8 cellular contexts compared by ENCODE assay signal in the genomic region with DNA sequence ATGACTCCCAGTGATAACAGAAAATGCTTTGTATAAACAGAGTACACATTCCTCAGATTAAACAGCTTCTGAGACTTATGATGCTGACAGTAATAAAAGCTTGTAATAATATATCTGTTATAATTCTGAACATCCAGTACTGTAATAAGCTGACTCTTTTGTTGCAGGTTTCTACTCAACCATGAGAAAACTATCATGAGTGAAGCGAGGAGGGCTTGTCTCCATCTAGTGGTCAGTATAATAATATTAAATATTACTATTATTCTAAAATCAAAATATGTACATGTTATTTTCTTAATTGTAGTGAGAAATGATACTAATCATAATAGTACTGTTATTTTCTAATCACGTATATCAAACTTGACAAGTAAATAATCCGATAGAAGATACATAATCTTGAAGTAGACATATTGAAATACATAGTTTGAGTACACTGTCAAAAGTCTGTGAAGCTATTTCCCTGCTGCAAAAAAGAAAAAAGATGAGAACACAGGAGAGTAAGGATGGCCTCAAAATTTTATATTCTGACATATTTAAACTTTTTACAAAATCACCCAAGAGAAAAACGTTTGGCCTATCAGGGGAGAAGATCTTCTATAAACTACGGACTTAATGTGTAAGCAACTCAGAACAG.
DNase-seq lines count a peak whose midpoint lies in the region; ATAC-seq, FAIRE-seq and TF ChIP-seq lines count a peak whose summit lies in the region.

No MANE protein-coding gene starts in this region.

- no peaks in the 10 kb centered on the region for H4K20me1 ChIP-seq in GM12878 (ENCODE audit: control insufficient read depth, insufficient read depth)

- RAD21 ChIA-PET in GM12878 (lab: Charles Lee; ENCODE audit: unreplicated experiment), result interaction anchor here (0.6 to 2.3 kb wide), 3 partner anchors 114 to 303 kb away, joined by 4 to 11 read pairs (median 5); no protein-coding TSS in a partner anchor

- no peak overlapping the region for H2AFZ ChIP-seq in GM12878 (ENCODE audit: control insufficient read depth, low read depth, low read length)

- CTCF ChIA-PET in GM12878 (lab: Yijun Ruan, JAX), result interaction anchor here (0.6 to 4.2 kb wide), 11 partner anchors 10 to 753 kb away, joined by 3 to 36 read pairs (median 4); no protein-coding TSS in a partner anchor

- SMC1A ChIA-PET in GM12878 (lab: Charles Lee; ENCODE audit: uncharacterized antibody, unreplicated experiment), result interaction anchor here (1.4 to 2.7 kb wide), 2 partner anchors 295 to 302 kb away, joined by 7 to 14 read pairs; no protein-coding TSS in a partner anchor

- in situ Hi-C loops in GM12878 (cut with MboI), result no loop called here

- POLR2A ChIA-PET in GM12878 (lab: Charles Lee), result no interaction called here

- intact Hi-C loops in GM12878 (cut with micrococcal nuclease; ENCODE audit: unreplicated experiment) (loop anchor here (2.0 kb wide), 2 partner anchors 293 to 303 kb away; no protein-coding TSS in a partner anchor), right lobe of liver (cut with DNase I) (no loop called here)

- peak; percentile 46; the same call in 1 of the 3 replicates for ATAC-seq in GM12878
- peak; percentile 41 to 60 (median 52) for ATAC-seq in right lobe of liver
- ATAC-seq in HG02840 (IDR thresholded peaks at IDR 0.05; ENCODE audit: low FRiP score, unreplicated experiment), result no peak
- ATAC-seq in HG03442 (IDR thresholded peaks at IDR 0.05; ENCODE audit: unreplicated experiment), result no peak

- WGBS in GM12878 (ENCODE audit: insufficient coverage, insufficient replicate concordance, low lambda C conversion rate, missing lambda C conversion rate), result 12% methylated on average over 5 of the region's 5 CpGs
- 22% methylated on average over 5 of the region's 5 CpGs for WGBS in right lobe of liver (ENCODE audit: insufficient coverage, low coverage, low lambda C conversion rate, missing lambda C conversion rate)

- H3K9ac ChIP-seq in GM12878 (ENCODE audit: control insufficient read depth, insufficient read depth, low read length), result no peak overlapping the region

- peak; percentile 52 for TF ChIP-seq RAD21 in GM12878 (IDR thresholded peaks at IDR 0.05; ENCODE audit: insufficient read depth, low read depth, low read length)

- no peak overlapping the region for H3K27ac ChIP-seq in GM12878 (ENCODE audit: control insufficient read depth, insufficient read depth)
- H3K27ac ChIP-seq in right lobe of liver, result no peak overlapping the region

- H3K36me3 ChIP-seq in GM12878 (ENCODE audit: control insufficient read depth in 2 of 2, insufficient read depth in 2 of 2, low read length in 1 of 2), result no peaks in the 10 kb centered on the region
- no peaks in the 10 kb centered on the region for H3K36me3 ChIP-seq in right lobe of liver

- peak; percentile 44 for TF ChIP-seq CTCF in LNCAP (IDR thresholded peaks at IDR 0.05)
- peak; percentile 12 to 33 (median 20); a peak in 4 of 6 replicates for TF ChIP-seq CTCF in GM12878 (IDR thresholded peaks at IDR 0.05 in 2 of 3, conservative IDR thresholded peaks at IDR 0.05 in 1 of 3; ENCODE audit: control insufficient read depth in 2 of 3, extremely low read depth in 1 of 3, insufficient read depth in 1 of 3, low read depth in 3 of 3, low read length in 3 of 3)
- TF ChIP-seq CTCF in right lobe of liver (IDR thresholded peaks at IDR 0.05), result peak; percentile 40 to 68 (median 63)

- FAIRE-seq in GM12878 (lab: Jason Lieb, UNC), result peak; percentile 31

- no peaks in the 10 kb centered on the region for H3K79me2 ChIP-seq in GM12878 (ENCODE audit: control insufficient read depth, insufficient read depth, low read length)

- H3K4me3 ChIP-seq in GM12878, result no peak overlapping the region
- no peak overlapping the region for H3K4me3 ChIP-seq in right lobe of liver

- no peaks in the 10 kb centered on the region for H3K9me3 ChIP-seq in GM12878 (replicated peaks; ENCODE audit: control insufficient read depth, insufficient read depth, low read length)
- H3K9me3 ChIP-seq in right lobe of liver, result no peaks in the 10 kb centered on the region

- H3K4me2 ChIP-seq in GM12878 (ENCODE audit: control insufficient read depth, insufficient read depth), result no peak overlapping the region

- TF ChIP-seq POLR2A in GM12878 (IDR thresholded peaks at IDR 0.05; ENCODE audit: low read depth, low read length) (no peak), right lobe of liver (IDR thresholded peaks at IDR 0.05) (no peak)

- H3K4me1 ChIP-seq in GM12878 (ENCODE audit: control insufficient read depth, insufficient read depth, low read length), result no peaks in the 10 kb centered on the region
- H3K4me1 ChIP-seq in right lobe of liver, result no peaks in the 10 kb centered on the region

- no TSS peak for BruUV-seq in GM12878 (replicated peaks; lab: Mats Ljungman, UMichigan)

- peak; percentile 54 for DNase-seq in DMS53 (lab: John Stamatoyannopoulos, UW)
- no peak for DNase-seq in GM12878 (ENCODE audit: low read depth, low spot score)
- DNase-seq in right lobe of liver, result no peak
- no peak for DNase-seq in T1000 (lab: John Stamatoyannopoulos, UW)
- no peak for DNase-seq in stimulated activated CD4-positive, alpha-beta T cell treated with anti-CD3 and anti-CD28 coated beads, Interleukin-2, amount 100 ng/mL, for 24 hours

- H3K27me3 ChIP-seq in GM12878 (replicated peaks in 1 of 2; ENCODE audit: control insufficient read depth in 2 of 2, insufficient read depth in 2 of 2, low read length in 1 of 2) (no peaks in the 10 kb centered on the region), right lobe of liver (no peaks in the 10 kb centered on the region)

- TF ChIP-seq EP300 in GM12878 (IDR thresholded peaks at IDR 0.05; ENCODE audit: borderline replicate concordance in 1 of 2, control insufficient read depth in 1 of 2, low read depth in 2 of 2, low read length in 2 of 2), result no peak

TF ChIP-seq in GM12878, 131 proteins besides CTCF, POLR2A, EP300 and RAD21:
- TF ChIP-seq SUZ12 (IDR thresholded peaks at IDR 0.05; ENCODE audit: unreplicated experiment) (no peak), SMC3 (IDR thresholded peaks at IDR 0.05; ENCODE audit: borderline replicate concordance, low read length) (peak; percentile 54; the same call in 1 of the 2 replicates)

Comparison
In these comparisons a context has a peak if more than half of its experiments do, and no peak if none do; other contexts are left out.
1. ATAC-seq: peak in GM12878 (single experiment) and right lobe of liver (4 of 4); none in HG02840 (single experiment) and HG03442 (single experiment).
2. Peak in every context shown above with its lines, with median percentiles within 50 percentile points of each other: CTCF ChIP-seq.